ENCODE assay signal across 7 cellular contexts in the genomic region with DNA sequence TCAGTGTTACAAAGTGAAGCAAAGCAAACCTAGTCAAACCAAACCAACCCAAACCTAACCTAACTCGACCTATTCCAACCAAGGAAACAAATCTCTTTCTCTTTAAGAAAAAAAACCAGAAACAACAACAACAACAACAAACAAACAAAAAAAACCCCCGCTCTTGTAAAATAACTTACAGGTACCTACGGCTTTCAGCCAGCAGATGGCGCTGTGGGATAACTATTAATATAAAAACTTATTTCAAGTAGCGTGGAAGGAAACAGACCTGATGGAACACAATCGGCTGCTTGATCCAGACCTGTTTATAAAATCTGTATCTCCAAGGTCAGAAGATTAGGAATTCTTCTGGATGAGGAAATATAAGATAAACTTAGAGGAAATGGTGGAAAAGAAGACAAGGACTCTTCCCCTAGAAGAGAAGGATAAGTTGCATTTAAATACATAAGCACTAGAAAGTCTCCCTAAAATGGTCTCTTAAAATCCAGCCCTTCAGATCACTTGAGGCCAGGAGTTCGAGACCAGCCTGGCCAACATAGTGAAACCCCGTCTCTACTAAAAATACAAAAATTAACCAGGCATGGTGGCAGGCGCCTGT. TPM values are rescaled to one million over a fixed set of nuclear protein-coding genes. Genes with fewer than 3 reads are reported as not detected.
DNase-seq lines count a peak whose midpoint lies in the region; FAIRE-seq and TF ChIP-seq lines count a peak whose summit lies in the region.

No MANE protein-coding gene starts in this region.

- in situ Hi-C loops in GM13976 (cut with MboI; ENCODE audit: low sequenced_read_pairs, unreplicated experiment): loop anchor here (5.0 to 25.0 kb wide), 2 partner anchors 621 to 941 kb away; no protein-coding TSS in a partner anchor

- dilution Hi-C loops in keratinocyte (cut with MboI; ENCODE audit: extremely low pct_ligation_motif_present, low sequenced_read_pairs): no loop called here

- H3K4me3 ChIP-seq in breast epithelium: no peak overlapping the region
- H3K4me3 ChIP-seq in keratinocyte (ENCODE audit: control insufficient read depth in 2 of 3, extremely low read depth in 1 of 3, insufficient read depth in 2 of 3, low read depth in 1 of 3, low read length in 3 of 3): no peak overlapping the region

- DNase-seq in GM13976 (ENCODE audit: low spot score) (peak; percentile 56), NCI-H1694 treated with DMSO at 0.1 percent for 48 hours (lab: John Stamatoyannopoulos, UW) (peak; percentile 14), breast epithelium (ENCODE audit: low spot score in 2 of 2) (peak; percentile 34 to 60), keratinocyte (ENCODE audit: low read depth, low spot score) (peak; percentile 1), NCI-H226 (no peak)
- peak; percentile 36 for DNase-seq in stimulated activated CD4-positive, alpha-beta T cell treated with anti-CD3 and anti-CD28 coated beads, Interleukin-1b, Interleukin-23, amount 100 ng/mL, for 48 hours

- no peak for FAIRE-seq in keratinocyte (lab: Jason Lieb, UNC)

- H3K4me2 ChIP-seq in keratinocyte (ENCODE audit: control insufficient read depth, extremely low read depth, insufficient read depth, low read depth, low read length): no peak overlapping the region

- H3K36me3 ChIP-seq in breast epithelium (no peaks in the 10 kb centered on the region), keratinocyte (ENCODE audit: control insufficient read depth in 2 of 2, extremely low read depth in 1 of 2, insufficient read depth in 2 of 2, low read length in 2 of 2) (no peaks in the 10 kb centered on the region)

- no peaks in the 10 kb centered on the region for H3K9me1 ChIP-seq in keratinocyte (ENCODE audit: control insufficient read depth, extremely low read depth, insufficient read depth, low read length)

- peak; percentile 70 for TF ChIP-seq CTCF in GM13976 (IDR thresholded peaks at IDR 0.05; ENCODE audit: borderline replicate concordance, control extremely low read depth, extremely low read depth, insufficient read depth, missing control alignments)
- TF ChIP-seq CTCF in VCaP (conservative IDR thresholded peaks at IDR 0.05): peak; percentile 65
- peak; percentile 56 to 85 (median 75) for TF ChIP-seq CTCF in breast epithelium (IDR thresholded peaks at IDR 0.05)
- peak in 2 of 3 experiments; percentile 46 to 47 for TF ChIP-seq CTCF in keratinocyte (optimal IDR thresholded peaks at IDR 0.05 in 1 of 3, IDR thresholded peaks at IDR 0.05 in 1 of 3, conservative IDR thresholded peaks at IDR 0.05 in 1 of 3; ENCODE audit: extremely low read depth in 1 of 3, insufficient read depth in 2 of 3, low read length in 3 of 3)

- no peaks in the 10 kb centered on the region for H3K4me1 ChIP-seq in breast epithelium
- H3K4me1 ChIP-seq in keratinocyte (ENCODE audit: control insufficient read depth, extremely low read depth, insufficient read depth, low read length): no peaks in the 10 kb centered on the region

- no peak overlapping the region for H2AFZ ChIP-seq in keratinocyte (ENCODE audit: control insufficient read depth, low read length)

- H3K9me3 ChIP-seq in breast epithelium (no peaks in the 10 kb centered on the region), keratinocyte (ENCODE audit: control insufficient read depth, low read depth, low read length) (no peaks in the 10 kb centered on the region)

- no peak overlapping the region for H3K9ac ChIP-seq in keratinocyte (ENCODE audit: control insufficient read depth, extremely low read depth, insufficient read depth, low read length)

- intact Hi-C loops in breast epithelium (cut with DNase I; ENCODE audit: low total_unique reads): no loop called here

- H3K27me3 ChIP-seq in breast epithelium: peaks cover 0 to 33% of the 10 kb centered on the region in 2 donors
- H3K27me3 ChIP-seq in keratinocyte (ENCODE audit: control insufficient read depth, extremely low read depth, insufficient read depth, low read length): no peaks in the 10 kb centered on the region

- no peaks in the 10 kb centered on the region for H3K79me2 ChIP-seq in keratinocyte (ENCODE audit: control insufficient read depth, insufficient read depth, low read length)

- no peak for TF ChIP-seq POLR2A in breast epithelium (IDR thresholded peaks at IDR 0.05)

- H4K20me1 ChIP-seq in keratinocyte (ENCODE audit: control insufficient read depth, extremely low read depth, insufficient read depth, low read length): no peaks in the 10 kb centered on the region

- no peak overlapping the region for H3K27ac ChIP-seq in VCaP
- H3K27ac ChIP-seq in breast epithelium: no peak overlapping the region
- H3K27ac ChIP-seq in keratinocyte (ENCODE audit: control insufficient read depth, insufficient read depth, low read length): no peak overlapping the region

RNA-seq across cellular contexts. Expression of gene CDKL5, which starts 34.4 kb away (rescaled TPM):
- 10 to 100 TPM in 1 of 3 donors, 1 to 10 TPM in 2; 5.3 to 14.3 (median 6.9) TPM for total RNA-seq in breast epithelium
- polyA plus RNA-seq in keratinocyte: 2.6 to 4.2 TPM (median 3.4 TPM) in 3 replicates
- 4.0 TPM for polyA plus RNA-seq in keratinocyte (2011; ENCODE audit: low read depth)
- 1.2 and 2.7 TPM in 2 replicates for polyA plus RNA-seq in keratinocyte (2011; cell fraction: cytosol; rRNA removed)
- polyA plus RNA-seq in keratinocyte (2011; cell fraction: nucleus; rRNA removed): 6.4 TPM in 2 replicates
- 1.3 and 1.7 TPM in 2 replicates for polyA plus RNA-seq in keratinocyte (2012; ENCODE audit: low replicate concordance)
- 4.1 to 13.5 TPM (median 8.2 TPM) in 3 replicates for polyA minus RNA-seq in keratinocyte
- 1.9 TPM for polyA minus RNA-seq in keratinocyte (2011; cell fraction: cytosol; rRNA and poly(A)+ RNA removed)
- 7.3 and 13.3 TPM in 2 replicates for polyA minus RNA-seq in keratinocyte (2011; cell fraction: nucleus; rRNA and poly(A)+ RNA removed)

RNA-seq across cellular contexts. Expression of gene SCML2, which starts 36.6 kb away (rescaled TPM):
- total RNA-seq in breast epithelium: 1 to 10 TPM; 1.8 to 3.9 (median 1.8) TPM
- 0.55 to 1.1 TPM (median 0.64 TPM) in 3 replicates for polyA plus RNA-seq in keratinocyte
- 0.47 TPM for polyA plus RNA-seq in keratinocyte (2011; ENCODE audit: low read depth)
- polyA plus RNA-seq in keratinocyte (2011; cell fraction: cytosol; rRNA removed): 0.23 and 0.40 TPM in 2 replicates
- 0.72 and 1.1 TPM in 2 replicates for polyA plus RNA-seq in keratinocyte (2011; cell fraction: nucleus; rRNA removed)
- polyA plus RNA-seq in keratinocyte (2012; ENCODE audit: low replicate concordance): 0.28 and 0.39 TPM in 2 replicates
- 0.16 to 0.54 TPM in 2 of 3 replicates, not detected in the other for polyA minus RNA-seq in keratinocyte
- 0.96 TPM for polyA minus RNA-seq in keratinocyte (2011; cell fraction: cytosol; rRNA and poly(A)+ RNA removed)
- polyA minus RNA-seq in keratinocyte (2011; cell fraction: nucleus; rRNA and poly(A)+ RNA removed): 0.47 and 0.53 TPM in 2 replicates
